In genomic region chr5:110853267-110853666, GRCh38 we compare ENCODE assay signal across 20 cellular contexts.
A peak's percentile ranks its signal among the peaks of the same experiment; 100 is the strongest.
DNase-seq lines count a peak whose midpoint lies in the region; ATAC-seq, FAIRE-seq and TF ChIP-seq lines count a peak whose summit lies in the region.
"Had no signal": no experiment of that assay in that cellular context is flagged by ENCODE, and none has a peak within 500 bp of the region (broad histone marks: within the 10 kb centered on the region; RNA-seq: fewer than 3 reads in every experiment).

No MANE protein-coding gene starts in this region.

- H3K4me2 ChIP-seq in astrocyte (ENCODE audit: low read length) (no peak overlapping the region), neural progenitor cell (no peak overlapping the region)

- H3K4me1 ChIP-seq in astrocyte (ENCODE audit: insufficient read depth, low read length) = no peaks in the 10 kb centered on the region
- no peaks in the 10 kb centered on the region for H3K4me1 ChIP-seq in neural progenitor cell
- H3K4me1 ChIP-seq in CD8-positive, alpha-beta memory T cell (ENCODE audit: insufficient read depth, low read length) = no peaks in the 10 kb centered on the region
- H3K4me1 ChIP-seq: left ventricle myocardium inferior, upper lobe of left lung had no signal

- H3K4me3 ChIP-seq in astrocyte (ENCODE audit: insufficient read depth, low read depth, low read length) (no peak overlapping the region), neural progenitor cell (no peak overlapping the region)
- H3K4me3 ChIP-seq in CD8-positive, alpha-beta memory T cell (ENCODE audit: low read length) = no peak overlapping the region
- H3K4me3 ChIP-seq: left ventricle myocardium inferior, ovary, SK-N-MC, upper lobe of left lung had no signal

- H3K4me3 Mint-ChIP-seq in astrocyte (ENCODE audit: unreplicated experiment) (no peak overlapping the region), neural progenitor cell (no peak overlapping the region)
- H3K4me3 Mint-ChIP-seq in CD8-positive, alpha-beta memory T cell = no peak overlapping the region
- H3K4me3 Mint-ChIP-seq: stimulated activated naive B cell treated with anti-CD40 and anti-IgM and Interleukin-4, amounts not matched to agents 10 μg/mL and 1 μg/mL and 100 μg/mL, for 72 hours had no signal

- intact Hi-C loops in left cardiac atrium (cut with DNase I) (no loop called here), cardiac septum (cut with DNase I) (no loop called here)

- H3K27ac ChIP-seq in astrocyte (ENCODE audit: low read depth, low read length) = no peak overlapping the region
- no peak overlapping the region for H3K27ac ChIP-seq in neural progenitor cell
- H3K27ac ChIP-seq in CD8-positive, alpha-beta memory T cell (ENCODE audit: low read depth, low read length) = no peak overlapping the region
- H3K27ac ChIP-seq: HL-60, left ventricle myocardium inferior, ovary, SK-N-MC, upper lobe of left lung had no signal

- no peaks in the 10 kb centered on the region for H3K27me3 ChIP-seq in astrocyte (ENCODE audit: insufficient read depth, low read length)
- no peaks in the 10 kb centered on the region for H3K27me3 ChIP-seq in neural progenitor cell
- no peaks in the 10 kb centered on the region for H3K27me3 ChIP-seq in CD8-positive, alpha-beta memory T cell (ENCODE audit: insufficient read depth, low read length, poor library complexity, severe bottlenecking)
- H3K27me3 ChIP-seq: ovary, upper lobe of left lung had no signal

- no peak for DNase-seq in left cardiac atrium
- DNase-seq in cardiac septum (ENCODE audit: low spot score) = no peak
- DNase-seq in astrocyte (ENCODE audit: low read depth) = peak; percentile 36
- peak; percentile 8 for DNase-seq in fibroblast of peridontal ligament (ENCODE audit: extremely low read depth)
- peak; percentile 9 for DNase-seq in urothelium cell line (ENCODE audit: low spot score)
- DNase-seq in neural progenitor cell (ENCODE audit: low spot score) = no peak
- no peak for DNase-seq in CD8-positive, alpha-beta memory T cell
- DNase-seq: activated CD4-positive, alpha-beta T cell treated with anti-CD3 and anti-CD28 coated beads, Interleukin-2, amount 50 U/mL, for 1 hour; activated T-cell treated with anti-CD3 and anti-CD28 coated beads, Interleukin-2, amount 50 U/mL, for 1 hour; hypothalamus; Kasumi-1; left ventricle myocardium inferior; NCI-H1694; ovary; stimulated activated naive B cell treated with anti-CD40 and anti-IgM and Interleukin-4, amounts not matched to agents 10 μg/mL and 1 μg/mL and 100 μg/mL, for 72 hours; upper lobe of left lung had no signal

- H3K36me3 Mint-ChIP-seq in astrocyte (ENCODE audit: low read depth, unreplicated experiment) (no peaks in the 10 kb centered on the region), neural progenitor cell (no peaks in the 10 kb centered on the region)
- no peaks in the 10 kb centered on the region for H3K36me3 Mint-ChIP-seq in CD8-positive, alpha-beta memory T cell
- H3K36me3 Mint-ChIP-seq: activated naive CD4-positive, alpha-beta T cell treated with anti-CD3 and anti-CD28 coated beads, Interleukin-2, amount 50 U/mL, for 72 hours; stimulated activated naive B cell treated with anti-CD40 and anti-IgM and Interleukin-4, amounts not matched to agents 10 μg/mL and 1 μg/mL and 100 μg/mL, for 72 hours had no signal

- ATAC-seq in left cardiac atrium = peak; percentile 34 to 61
- ATAC-seq in GM19328 (IDR thresholded peaks at IDR 0.05; ENCODE audit: unreplicated experiment) = no peak
- ATAC-seq: activated naive CD4-positive, alpha-beta T cell treated with anti-CD3 and anti-CD28 coated beads, Interleukin-2, amount 50 U/mL, for 72 hours; stimulated activated naive B cell treated with anti-CD40 and anti-IgM and Interleukin-4, amounts not matched to agents 10 μg/mL and 1 μg/mL and 100 μg/mL, for 72 hours had no signal

- H3K79me2 ChIP-seq in astrocyte (ENCODE audit: insufficient read depth, low read length) (no peaks in the 10 kb centered on the region), neural progenitor cell (ENCODE audit: low read depth) (no peaks in the 10 kb centered on the region)

- H3K9me3 Mint-ChIP-seq in astrocyte (ENCODE audit: unreplicated experiment) (peaks cover 4% of the 10 kb centered on the region), neural progenitor cell (peaks cover 7% of the 10 kb centered on the region)
- peaks cover 0 to 17% (median 4%) of the 10 kb centered on the region in 5 donors for H3K9me3 Mint-ChIP-seq in CD8-positive, alpha-beta memory T cell

- H3K4me1 Mint-ChIP-seq in astrocyte (ENCODE audit: low read depth, unreplicated experiment) (peaks cover 7% of the 10 kb centered on the region), neural progenitor cell (no peaks in the 10 kb centered on the region)
- H3K4me1 Mint-ChIP-seq in CD8-positive, alpha-beta memory T cell = no peaks in the 10 kb centered on the region
- H3K4me1 Mint-ChIP-seq: stimulated activated naive B cell treated with anti-CD40 and anti-IgM and Interleukin-4, amounts not matched to agents 10 μg/mL and 1 μg/mL and 100 μg/mL, for 72 hours had no signal

- no peaks in the 10 kb centered on the region for H3F3A ChIP-seq in neural progenitor cell (ENCODE audit: low read depth)

- H3K9me3 ChIP-seq in astrocyte (ENCODE audit: insufficient read depth, low read depth, low read length) (no peaks in the 10 kb centered on the region), neural progenitor cell (ENCODE audit: low read depth) (no peaks in the 10 kb centered on the region)
- no peaks in the 10 kb centered on the region for H3K9me3 ChIP-seq in CD8-positive, alpha-beta memory T cell (ENCODE audit: low read length)
- H3K9me3 ChIP-seq: ovary, upper lobe of left lung had no signal

- H4K20me1 ChIP-seq in astrocyte (ENCODE audit: insufficient read depth, low read length) = no peaks in the 10 kb centered on the region
- no peaks in the 10 kb centered on the region for H4K20me1 ChIP-seq in neural progenitor cell (ENCODE audit: low read depth)

- POLR2A ChIA-PET in CD8-positive, alpha-beta memory T cell (lab: Charles Lee) = no interaction called here

- FAIRE-seq in astrocyte (lab: Jason Lieb, UNC) (peak; percentile 9), urothelium cell line (lab: Jason Lieb, UNC) (no peak)

- H2AFZ ChIP-seq in astrocyte (ENCODE audit: low read depth, low read length) (no peak overlapping the region), neural progenitor cell (replicated peaks) (no peak overlapping the region)

- TF ChIP-seq CTCF in astrocyte (IDR thresholded peaks at IDR 0.05; ENCODE audit: insufficient read depth, low read depth, low read length) (no peak), neural progenitor cell (IDR thresholded peaks at IDR 0.05) (no peak)

- H3K27me3 Mint-ChIP-seq in astrocyte (ENCODE audit: low read depth, unreplicated experiment) = no peaks in the 10 kb centered on the region
- H3K27me3 Mint-ChIP-seq in neural progenitor cell (ENCODE audit: insufficient read depth, low read depth) = no peaks in the 10 kb centered on the region
- peaks cover 3 to 9% of the 10 kb centered on the region in 2 donors for H3K27me3 Mint-ChIP-seq in CD8-positive, alpha-beta memory T cell
- H3K27me3 Mint-ChIP-seq: stimulated activated naive B cell treated with anti-CD40 and anti-IgM and Interleukin-4, amounts not matched to agents 10 μg/mL and 1 μg/mL and 100 μg/mL, for 72 hours had no signal

- CTCF ChIA-PET in CD8-positive, alpha-beta memory T cell (lab: Charles Lee) = no interaction called here

- H3K36me3 ChIP-seq in astrocyte (ENCODE audit: insufficient read depth, low read length) = no peaks in the 10 kb centered on the region
- no peaks in the 10 kb centered on the region for H3K36me3 ChIP-seq in neural progenitor cell
- no peaks in the 10 kb centered on the region for H3K36me3 ChIP-seq in CD8-positive, alpha-beta memory T cell (ENCODE audit: insufficient read depth, low read length)
- H3K36me3 ChIP-seq: left ventricle myocardium inferior, ovary, upper lobe of left lung had no signal

- H3K9ac ChIP-seq in astrocyte (ENCODE audit: low read length) (no peak overlapping the region), neural progenitor cell (no peak overlapping the region)

- no peak overlapping the region for H3K27ac Mint-ChIP-seq in astrocyte (ENCODE audit: unreplicated experiment)
- no peak overlapping the region for H3K27ac Mint-ChIP-seq in neural progenitor cell
- no peak overlapping the region for H3K27ac Mint-ChIP-seq in CD8-positive, alpha-beta memory T cell
- H3K27ac Mint-ChIP-seq: activated naive CD4-positive, alpha-beta T cell treated with anti-CD3 and anti-CD28 coated beads, Interleukin-2, amount 50 U/mL, for 72 hours; stimulated activated naive B cell treated with anti-CD40 and anti-IgM and Interleukin-4, amounts not matched to agents 10 μg/mL and 1 μg/mL and 100 μg/mL, for 72 hours had no signal

Comparison
In these comparisons a context has a peak if more than half of its experiments do, and no peak if none do; other contexts are left out.
1. DNase-seq: peak in astrocyte (single experiment), fibroblast of peridontal ligament (single experiment) and urothelium cell line (single experiment); none in left cardiac atrium (single experiment), cardiac septum (single experiment), neural progenitor cell (single experiment) and CD8-positive, alpha-beta memory T cell (0 of 5).